Comparison of ENCODE assay signal across 8 cellular contexts in the genomic region with DNA sequence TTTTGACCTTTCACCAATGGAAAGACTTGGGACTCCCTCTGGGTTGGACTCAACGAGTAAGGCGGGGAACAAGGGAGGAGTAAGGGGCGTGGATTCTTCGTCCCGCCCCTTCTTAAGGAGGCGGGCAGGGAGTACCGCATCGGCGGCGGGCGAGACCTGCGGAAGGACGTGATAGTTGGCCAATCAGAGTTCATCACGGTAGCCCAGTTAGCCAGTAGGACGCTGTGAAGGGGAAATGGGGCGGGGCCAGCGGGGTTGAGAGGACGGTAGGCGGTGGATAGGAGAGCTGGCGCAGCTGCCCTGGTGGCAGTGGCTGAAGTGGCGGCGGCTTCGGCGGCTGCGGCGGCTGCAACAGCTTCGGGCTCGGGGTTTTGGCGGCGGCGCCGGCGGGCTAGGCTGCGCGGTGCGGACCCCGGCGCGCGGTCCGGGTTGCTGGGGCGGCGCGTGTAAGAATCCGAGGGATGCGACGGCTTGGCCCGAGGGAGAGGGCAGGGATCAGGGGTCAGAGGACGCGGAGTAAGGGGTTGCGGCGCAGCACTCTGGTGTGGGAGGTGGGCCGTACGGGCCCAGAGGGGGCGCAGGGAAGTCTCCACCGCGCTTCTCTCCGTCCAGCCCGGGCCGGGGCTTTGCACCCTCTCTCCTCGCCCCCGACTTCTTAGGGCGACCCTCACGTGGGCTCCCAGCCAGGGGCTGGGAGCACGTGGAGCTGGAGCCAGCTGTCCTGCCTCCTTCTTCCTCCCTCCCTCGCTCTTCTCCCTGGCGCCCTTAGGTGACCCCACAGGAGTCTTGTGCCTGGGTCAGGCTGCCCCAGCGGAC. TPM values are rescaled to one million over a fixed set of nuclear protein-coding genes. Genes with fewer than 3 reads are reported as not detected.
DNase-seq lines count a peak whose midpoint lies in the region; ATAC-seq, FAIRE-seq and TF ChIP-seq lines count a peak whose summit lies in the region.

A gene (plus strand): TSS at position 284 of the 816 bp plus-strand sequence. CDS start 5,389 bp downstream, outside the sequence.

- peak; percentile 83 for ATAC-seq in GM19035 (IDR thresholded peaks at IDR 0.05; ENCODE audit: unreplicated experiment)
- ATAC-seq in HG03378 (IDR thresholded peaks at IDR 0.05; ENCODE audit: unreplicated experiment), result peak; percentile 93

- peak within 1 kb of the TSS; percentile 57 to 95 for H3K9ac ChIP-seq in kidney (ENCODE audit: low read length in 2 of 2)

- FAIRE-seq in kidney (lab: Jason Lieb, UNC), result peak; percentile 99

- peak within 1 kb of the TSS; percentile 89 to 96 for H3K27ac ChIP-seq in kidney (ENCODE audit: low read depth in 2 of 2, low read length in 2 of 2)

- DNase-seq in AG09319 (ENCODE audit: extremely low read depth, low read depth) (peak; percentile 100), NCI-H460 (ENCODE audit: extremely low read depth, low read depth) (peak; percentile 100), cerebellar nuclear complex (lab: John Stamatoyannopoulos, UW) (peak; percentile 99 to 100), kidney (peak; percentile 100)
- DNase-seq in activated CD4-positive, CD25-positive, alpha-beta regulatory T cell treated with anti-CD3 and anti-CD28 coated beads, Interleukin-2, amount 50 U/mL, for 72 hours, result peak; percentile 98
- peak; percentile 100 for DNase-seq in stimulated activated CD4-positive, alpha-beta T cell treated with anti-CD3 and anti-CD28 coated beads, Interleukin-15, amount 100 ng/mL, for 24 hours

- H3K36me3 ChIP-seq in kidney (ENCODE audit: control insufficient read depth in 1 of 2, insufficient read depth in 2 of 2, low read length in 2 of 2), result no peaks in the 10 kb centered on the region

- TF ChIP-seq CTCF in AG09319 (IDR thresholded peaks at IDR 0.05; ENCODE audit: low read depth, low read length), result no peak
- TF ChIP-seq CTCF in kidney (IDR thresholded peaks at IDR 0.05; ENCODE audit: borderline replicate concordance, extremely low read depth, insufficient read depth), result no peak

- no peaks in the 10 kb centered on the region for H3K9me3 ChIP-seq in kidney (ENCODE audit: control insufficient read depth in 1 of 2, low read length in 2 of 2)

- peaks cover 0 to 12% of the 10 kb centered on the region in 2 donors for H3K4me1 ChIP-seq in kidney (ENCODE audit: control insufficient read depth in 1 of 2, insufficient read depth in 1 of 2, low read depth in 1 of 2, low read length in 2 of 2)

- peak within 1 kb of the TSS; percentile 83 to 85 for H3K4me3 ChIP-seq in kidney (ENCODE audit: low read length in 2 of 2)

- intact Hi-C loops in kidney (cut with DNase I), result no loop called here

RNA-seq across cellular contexts. Expression of the gene that starts here (rescaled TPM):
- total RNA-seq in NCI-H460 (2014; rRNA removed; shearing (Covaris generic)), result 11.3 and 11.4 TPM in 2 replicates
- 63.3 and 65.7 TPM in 2 replicates for polyA plus RNA-seq in NCI-H460 (2014; cell fraction: nucleus; rRNA removed)
- 93.3 TPM for total RNA-seq in kidney
- 38.4 TPM for polyA plus RNA-seq in kidney (ENCODE audit: insufficient read depth, low read depth, low replicate concordance)

Comparison
In these comparisons a context has a peak if more than half of its experiments do, and no peak if none do; other contexts are left out.
1. Peak in every context shown above with its lines: DNase-seq, ATAC-seq, H3K4me3 ChIP-seq and H3K27ac ChIP-seq.